ENCODE assay signal across 8 cellular contexts in the genomic region with DNA sequence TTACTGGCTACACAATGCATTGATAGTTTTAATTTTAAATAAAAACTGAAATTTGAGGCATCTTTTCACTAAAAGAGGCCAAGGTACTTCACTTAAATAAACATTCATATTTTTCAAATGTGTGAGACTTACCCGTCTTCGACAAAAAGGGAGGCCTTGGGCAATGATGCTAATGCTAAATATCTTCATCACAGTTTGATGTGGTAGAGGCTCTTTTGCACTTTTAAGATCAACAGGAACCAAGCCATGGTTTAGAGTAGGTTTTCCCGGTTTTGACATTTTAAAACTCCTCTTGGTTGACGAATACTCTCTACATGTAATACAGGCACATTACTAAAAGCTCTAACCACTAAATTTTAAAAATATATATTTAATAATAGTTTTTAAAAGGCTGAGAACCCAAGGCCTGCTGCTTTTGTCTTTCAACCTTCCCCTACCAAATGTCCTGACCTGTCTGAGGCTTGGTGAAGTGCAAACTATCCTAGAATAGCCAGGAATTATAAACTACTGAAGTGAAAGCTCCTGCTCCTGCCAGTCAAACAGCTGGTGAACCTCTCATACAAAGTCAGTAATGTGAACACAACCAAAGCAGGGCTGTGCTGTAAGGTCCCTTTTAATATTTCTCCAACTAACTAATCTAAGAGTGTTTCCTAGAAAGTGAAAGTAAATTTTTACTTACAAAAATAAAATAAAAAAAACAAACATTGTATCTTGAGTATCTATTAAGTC.
A peak's percentile ranks its signal among the peaks of the same experiment; 100 is the strongest.
DNase-seq lines count a peak whose midpoint lies in the region; ATAC-seq and TF ChIP-seq lines count a peak whose summit lies in the region.

No MANE protein-coding gene starts in this region.

- no peak for TF ChIP-seq POLR2A in right lobe of liver (IDR thresholded peaks at IDR 0.05)

- H3K4me1 Mint-ChIP-seq in activated T-helper 1 cell treated with anti-CD3 and anti-CD28 coated beads, Interleukin-12 subunit alpha, Interleukin-12 subunit beta, Interleukin-2, Interleukin-4 antibody, amounts not matched to agents 30 ng/mL and 10 ng/mL and 1 ng/mL, durations not matched to agents 14 hours and 24 hours and 36 hours (ENCODE audit: low read depth), result peaks cover 11% of the 10 kb centered on the region
- H3K4me1 Mint-ChIP-seq in Calu3 (ENCODE audit: low read depth, unreplicated experiment), result no peaks in the 10 kb centered on the region

- H3K27ac ChIP-seq in right lobe of liver, result peak overlapping the region in 2 of 3 donors; percentile 64 to 66

- peak; percentile 7 for DNase-seq in AG20443 (ENCODE audit: low spot score)
- DNase-seq in activated T-helper 1 cell treated with anti-CD3 and anti-CD28 coated beads, Interleukin-12 subunit alpha, Interleukin-12 subunit beta, Interleukin-2, Interleukin-4 antibody, amounts not matched to agents 30 ng/mL and 10 ng/mL and 1 ng/mL, durations not matched to agents 14 hours and 24 hours and 36 hours (ENCODE audit: low spot score), result no peak
- DNase-seq in right lobe of liver, result no peak
- DNase-seq in NCI-H1930 (lab: John Stamatoyannopoulos, UW), result no peak
- DNase-seq in Calu3, result no peak
- no peak for DNase-seq in NCI-H2081 (lab: John Stamatoyannopoulos, UW)

- H3K4me1 ChIP-seq in right lobe of liver, result peaks cover 0 to 13% (median 0%) of the 10 kb centered on the region in 4 donors

- intact Hi-C loops in activated T-helper 1 cell treated with anti-CD3 and anti-CD28 coated beads, Interleukin-12 subunit alpha, Interleukin-12 subunit beta, Interleukin-2, Interleukin-4 antibody, amounts not matched to agents 30 ng/mL and 10 ng/mL and 1 ng/mL, durations not matched to agents 14 hours and 24 hours and 36 hours (cut with micrococcal nuclease), result loop anchor here (5.0 to 10.0 kb wide), 2 partner anchors 620 to 1267 kb away; a partner anchor contains a TSS
- intact Hi-C loops in right lobe of liver (cut with DNase I), result no loop called here
- intact Hi-C loops in Calu3 (cut with micrococcal nuclease; ENCODE audit: unreplicated experiment), result no loop called here

- no peaks in the 10 kb centered on the region for H3K9me3 Mint-ChIP-seq in activated T-helper 1 cell treated with anti-CD3 and anti-CD28 coated beads, Interleukin-12 subunit alpha, Interleukin-12 subunit beta, Interleukin-2, Interleukin-4 antibody, amounts not matched to agents 30 ng/mL and 10 ng/mL and 1 ng/mL, durations not matched to agents 14 hours and 24 hours and 36 hours
- H3K9me3 Mint-ChIP-seq in Calu3 (ENCODE audit: low read depth, unreplicated experiment), result no peaks in the 10 kb centered on the region

- 17% methylated on average over 4 of the region's 4 CpGs for WGBS in right lobe of liver (ENCODE audit: insufficient coverage, low coverage, low lambda C conversion rate, missing lambda C conversion rate)

- CTCF ChIA-PET in Calu3 (lab: Charles Lee), result no interaction called here

- peak; percentile 59 for ATAC-seq in GM21723 (IDR thresholded peaks at IDR 0.05; ENCODE audit: unreplicated experiment)
- peak; percentile 82 to 93 (median 86) for ATAC-seq in right lobe of liver
- no peak for ATAC-seq in HG02571 (IDR thresholded peaks at IDR 0.05; ENCODE audit: unreplicated experiment)

- peak overlapping the region in 1 of 3 donors; percentile 14 for H3K4me3 ChIP-seq in right lobe of liver

- no peaks in the 10 kb centered on the region for H3K36me3 ChIP-seq in right lobe of liver

- peaks cover 3% of the 10 kb centered on the region for H3K36me3 Mint-ChIP-seq in activated T-helper 1 cell treated with anti-CD3 and anti-CD28 coated beads, Interleukin-12 subunit alpha, Interleukin-12 subunit beta, Interleukin-2, Interleukin-4 antibody, amounts not matched to agents 30 ng/mL and 10 ng/mL and 1 ng/mL, durations not matched to agents 14 hours and 24 hours and 36 hours (ENCODE audit: low read depth)
- H3K36me3 Mint-ChIP-seq in Calu3 (ENCODE audit: insufficient read depth, unreplicated experiment), result no peaks in the 10 kb centered on the region

- no peak overlapping the region for H3K27ac Mint-ChIP-seq in activated T-helper 1 cell treated with anti-CD3 and anti-CD28 coated beads, Interleukin-12 subunit alpha, Interleukin-12 subunit beta, Interleukin-2, Interleukin-4 antibody, amounts not matched to agents 30 ng/mL and 10 ng/mL and 1 ng/mL, durations not matched to agents 14 hours and 24 hours and 36 hours
- H3K27ac Mint-ChIP-seq in Calu3 (ENCODE audit: unreplicated experiment), result no peak overlapping the region

- H3K27me3 Mint-ChIP-seq in activated T-helper 1 cell treated with anti-CD3 and anti-CD28 coated beads, Interleukin-12 subunit alpha, Interleukin-12 subunit beta, Interleukin-2, Interleukin-4 antibody, amounts not matched to agents 30 ng/mL and 10 ng/mL and 1 ng/mL, durations not matched to agents 14 hours and 24 hours and 36 hours (ENCODE audit: insufficient read depth), result no peaks in the 10 kb centered on the region
- H3K27me3 Mint-ChIP-seq in Calu3 (ENCODE audit: unreplicated experiment), result no peaks in the 10 kb centered on the region

- BruUV-seq in Calu3 (replicated peaks; lab: Mats Ljungman, UMichigan), result no TSS peak

- peak overlapping the region; percentile 57 for H3K4me3 Mint-ChIP-seq in activated T-helper 1 cell treated with anti-CD3 and anti-CD28 coated beads, Interleukin-12 subunit alpha, Interleukin-12 subunit beta, Interleukin-2, Interleukin-4 antibody, amounts not matched to agents 30 ng/mL and 10 ng/mL and 1 ng/mL, durations not matched to agents 14 hours and 24 hours and 36 hours
- H3K4me3 Mint-ChIP-seq in Calu3 (ENCODE audit: low read depth, unreplicated experiment), result no peak overlapping the region

- H3K27me3 ChIP-seq in right lobe of liver, result no peaks in the 10 kb centered on the region

- no peaks in the 10 kb centered on the region for H3K9me3 ChIP-seq in right lobe of liver

- TF ChIP-seq CTCF in right lobe of liver (IDR thresholded peaks at IDR 0.05), result no peak
- TF ChIP-seq CTCF in Calu3 (IDR thresholded peaks at IDR 0.05; ENCODE audit: unreplicated experiment), result no peak
